In the genomic region with DNA sequence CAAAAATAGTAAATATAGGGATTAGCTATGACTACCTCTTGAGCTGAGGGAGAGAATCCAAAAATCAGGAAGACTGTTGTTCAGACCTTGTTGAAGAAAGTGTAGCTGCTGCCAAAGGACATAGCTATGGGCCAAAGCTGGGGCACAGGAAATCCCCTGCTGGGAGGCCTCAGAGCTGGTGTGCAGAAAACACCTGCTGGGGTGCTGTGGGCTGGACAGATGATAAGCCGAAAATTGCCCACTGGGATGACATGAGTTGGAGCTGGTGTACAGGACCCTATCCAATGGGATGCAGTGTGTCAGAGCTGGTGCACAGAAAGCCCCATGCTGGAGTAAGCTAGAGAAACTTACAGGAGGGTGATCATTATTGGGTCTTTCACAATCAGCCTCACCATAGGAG, we compare ENCODE assay signal across 27 cellular contexts.
DNase-seq lines count a peak whose midpoint lies in the region; ATAC-seq, FAIRE-seq and TF ChIP-seq lines count a peak whose summit lies in the region.
"Had no signal": no experiment of that assay in that cellular context is flagged by ENCODE, and none has a peak within 500 bp of the region (broad histone marks: within the 10 kb centered on the region; RNA-seq: fewer than 3 reads in every experiment).

No MANE protein-coding gene starts in this region.

- TF ChIP-seq RAD21 in GM12878 (IDR thresholded peaks at IDR 0.05; ENCODE audit: insufficient read depth, low read depth, low read length): no peak

- no peak overlapping the region for H2AFZ ChIP-seq in GM12878 (ENCODE audit: control insufficient read depth, low read depth, low read length)
- H2AFZ ChIP-seq in neural progenitor cell (replicated peaks): no peak overlapping the region

- SMC1A ChIA-PET in GM12878 (lab: Charles Lee; ENCODE audit: uncharacterized antibody, unreplicated experiment): interaction anchor here (0.6 kb wide), 1 partner anchor 430 kb away, joined by 3 read pairs; no protein-coding TSS in a partner anchor

- no peaks in the 10 kb centered on the region for H3K36me3 ChIP-seq in GM12878 (ENCODE audit: control insufficient read depth in 2 of 2, insufficient read depth in 2 of 2, low read length in 1 of 2)
- H3K36me3 ChIP-seq in neural progenitor cell: peaks cover 5% of the 10 kb centered on the region
- H3K36me3 ChIP-seq: BE2C had no signal

- no peak for TF ChIP-seq POLR2A in GM12878 (IDR thresholded peaks at IDR 0.05; ENCODE audit: low read depth, low read length)

- H3K9me3 ChIP-seq in GM12878 (replicated peaks; ENCODE audit: control insufficient read depth, insufficient read depth, low read length) (no peaks in the 10 kb centered on the region), neural progenitor cell (ENCODE audit: low read depth) (no peaks in the 10 kb centered on the region)
- H3K9me3 ChIP-seq: BE2C; BLaER1 treated with 17β-estradiol and CSF1 and Interleukin-3, amounts not matched to agents 10 nM and 100 nM had no signal

- no peak overlapping the region for H3K27ac ChIP-seq in GM12878 (ENCODE audit: control insufficient read depth, insufficient read depth)
- H3K27ac ChIP-seq in neural progenitor cell: no peak overlapping the region
- H3K27ac ChIP-seq: 22Rv1; BLaER1 treated with 17β-estradiol and CSF1 and Interleukin-3, amounts not matched to agents 10 nM and 100 nM had no signal

- no peak for TF ChIP-seq CTCF in GM12878 (IDR thresholded peaks at IDR 0.05 in 2 of 3, conservative IDR thresholded peaks at IDR 0.05 in 1 of 3; ENCODE audit: control insufficient read depth in 2 of 3, extremely low read depth in 1 of 3, insufficient read depth in 1 of 3, low read depth in 3 of 3, low read length in 3 of 3)
- no peak for TF ChIP-seq CTCF in neural progenitor cell (IDR thresholded peaks at IDR 0.05)
- TF ChIP-seq CTCF in progenitor cell of endocrine pancreas (IDR thresholded peaks at IDR 0.05; ENCODE audit: unreplicated experiment): no peak

- H3K79me2 ChIP-seq in GM12878 (ENCODE audit: control insufficient read depth, insufficient read depth, low read length) (no peaks in the 10 kb centered on the region), neural progenitor cell (ENCODE audit: low read depth) (no peaks in the 10 kb centered on the region)

- H3K27ac Mint-ChIP-seq in neural progenitor cell (no peak overlapping the region), progenitor cell of endocrine pancreas (no peak overlapping the region)
- H3K27ac Mint-ChIP-seq: CD14-positive monocyte; CD4-positive, alpha-beta T cell had no signal

- H3K9me3 Mint-ChIP-seq in neural progenitor cell (no peaks in the 10 kb centered on the region), progenitor cell of endocrine pancreas (ENCODE audit: low read depth) (no peaks in the 10 kb centered on the region)
- H3K9me3 Mint-ChIP-seq: CD14-positive monocyte; CD4-positive, alpha-beta T cell; CD8-positive, alpha-beta memory T cell had no signal

- H4K20me1 ChIP-seq in GM12878 (ENCODE audit: control insufficient read depth, insufficient read depth): no peaks in the 10 kb centered on the region
- H4K20me1 ChIP-seq in neural progenitor cell (ENCODE audit: low read depth): no peaks in the 10 kb centered on the region
- H4K20me1 ChIP-seq: BLaER1 treated with 17β-estradiol and CSF1 and Interleukin-3, amounts not matched to agents 10 nM and 100 nM had no signal

- no peaks in the 10 kb centered on the region for H3F3A ChIP-seq in neural progenitor cell (ENCODE audit: low read depth)

- CTCF ChIA-PET in GM12878 (lab: Yijun Ruan, JAX): interaction anchor here (0.6 kb wide), 1 partner anchor 226 kb away, joined by 3 read pairs; no protein-coding TSS in a partner anchor

- H3K4me3 ChIP-seq in GM12878 (no peak overlapping the region), neural progenitor cell (no peak overlapping the region)
- H3K4me3 ChIP-seq: BLaER1 treated with 17β-estradiol and CSF1 and Interleukin-3, amounts not matched to agents 10 nM and 100 nM had no signal

- H3K4me1 Mint-ChIP-seq in neural progenitor cell: peaks cover 16% of the 10 kb centered on the region
- peaks cover 2% of the 10 kb centered on the region for H3K4me1 Mint-ChIP-seq in progenitor cell of endocrine pancreas (ENCODE audit: low read depth)
- H3K4me1 Mint-ChIP-seq: CD14-positive monocyte; CD8-positive, alpha-beta memory T cell had no signal

- intact Hi-C loops in GM12878 (cut with micrococcal nuclease; ENCODE audit: unreplicated experiment): no loop called here
- intact Hi-C loops in left cardiac atrium (cut with DNase I): no loop called here

- H3K36me3 Mint-ChIP-seq in neural progenitor cell (peaks cover 3% of the 10 kb centered on the region), progenitor cell of endocrine pancreas (ENCODE audit: insufficient read depth) (peaks cover 3% of the 10 kb centered on the region)
- H3K36me3 Mint-ChIP-seq: CD14-positive monocyte had no signal

- ATAC-seq in GM12878: peak; percentile 57
- ATAC-seq in left cardiac atrium: no peak

- no peak for TF ChIP-seq EP300 in GM12878 (IDR thresholded peaks at IDR 0.05; ENCODE audit: borderline replicate concordance in 1 of 2, control insufficient read depth in 1 of 2, low read depth in 2 of 2, low read length in 2 of 2)

- peak; percentile 24 for DNase-seq in NCI-H82 (lab: John Stamatoyannopoulos, UW)
- DNase-seq in NCI-H82 treated with DMSO at 0.1 percent for 48 hours (lab: John Stamatoyannopoulos, UW; ENCODE audit: unreplicated experiment): no peak
- DNase-seq in GM12878 (ENCODE audit: low read depth, low spot score): no peak
- no peak for DNase-seq in neural progenitor cell (ENCODE audit: low spot score)
- DNase-seq in cerebellar nuclear complex (lab: John Stamatoyannopoulos, UW): no peak
- DNase-seq in progenitor cell of endocrine pancreas (ENCODE audit: low spot score, unreplicated experiment): no peak
- DNase-seq in left cardiac atrium: no peak
- no peak for DNase-seq in NOMO-1 (lab: John Stamatoyannopoulos, UW; ENCODE audit: unreplicated experiment in 2 of 2)
- DNase-seq: ACHN; AML-193; BE2C; CD4-positive, alpha-beta T cell; CD8-positive, alpha-beta memory T cell; DMS 273 treated with DMSO at 0.1 percent for 48 hours; DMS79; EL; GDM1; H7; HCEC 1CT had no signal

- H3K9ac ChIP-seq in GM12878 (ENCODE audit: control insufficient read depth, insufficient read depth, low read length) (no peak overlapping the region), neural progenitor cell (no peak overlapping the region)
- H3K9ac ChIP-seq: BLaER1 treated with 17β-estradiol and CSF1 and Interleukin-3, amounts not matched to agents 10 nM and 100 nM had no signal

- no peak for FAIRE-seq in GM12878 (lab: Jason Lieb, UNC)
- FAIRE-seq: A204.1, D721Med, GM12891, GM18507, H1 had no signal

- RAD21 ChIA-PET in GM12878 (lab: Charles Lee; ENCODE audit: unreplicated experiment): no interaction called here

- H3K4me1 ChIP-seq in GM12878 (ENCODE audit: control insufficient read depth, insufficient read depth, low read length) (no peaks in the 10 kb centered on the region), neural progenitor cell (peaks cover 19% of the 10 kb centered on the region)
- H3K4me1 ChIP-seq: BE2C; BLaER1 treated with 17β-estradiol and CSF1 and Interleukin-3, amounts not matched to agents 10 nM and 100 nM had no signal

- H3K27me3 ChIP-seq in GM12878 (replicated peaks in 1 of 2; ENCODE audit: control insufficient read depth in 2 of 2, insufficient read depth in 2 of 2, low read length in 1 of 2) (no peaks in the 10 kb centered on the region), neural progenitor cell (no peaks in the 10 kb centered on the region)
- H3K27me3 ChIP-seq: BE2C; BLaER1 treated with 17β-estradiol and CSF1 and Interleukin-3, amounts not matched to agents 10 nM and 100 nM had no signal

- no peaks in the 10 kb centered on the region for H3K27me3 Mint-ChIP-seq in neural progenitor cell (ENCODE audit: insufficient read depth, low read depth)
- no peaks in the 10 kb centered on the region for H3K27me3 Mint-ChIP-seq in progenitor cell of endocrine pancreas
- H3K27me3 Mint-ChIP-seq: CD4-positive, alpha-beta T cell; CD8-positive, alpha-beta memory T cell had no signal

- WGBS in GM12878 (ENCODE audit: insufficient coverage, insufficient replicate concordance, low lambda C conversion rate, missing lambda C conversion rate): 63% methylated on average over 1 of the region's 1 CpG

- no peak overlapping the region for H3K4me3 Mint-ChIP-seq in neural progenitor cell
- no peak overlapping the region for H3K4me3 Mint-ChIP-seq in progenitor cell of endocrine pancreas (ENCODE audit: low read depth)
- H3K4me3 Mint-ChIP-seq: CD14-positive monocyte; CD4-positive, alpha-beta T cell; CD8-positive, alpha-beta memory T cell had no signal

- POLR2A ChIA-PET in GM12878 (lab: Charles Lee): interaction anchor here (0.6 kb wide), 1 partner anchor 1895 kb away, joined by 3 read pairs; no protein-coding TSS in a partner anchor

- H3K4me2 ChIP-seq in GM12878 (ENCODE audit: control insufficient read depth, insufficient read depth) (no peak overlapping the region), neural progenitor cell (peak overlapping the region; percentile 7)
- H3K4me2 ChIP-seq: BLaER1 treated with 17β-estradiol and CSF1 and Interleukin-3, amounts not matched to agents 10 nM and 100 nM had no signal

- in situ Hi-C loops in GM12878 (cut with MboI): no loop called here

- BruUV-seq in GM12878 (replicated peaks; lab: Mats Ljungman, UMichigan): no TSS peak

TF ChIP-seq in GM12878, 131 proteins besides CTCF, POLR2A, EP300 and RAD21:
- TF ChIP-seq POU2F2 (IDR thresholded peaks at IDR 0.05; ENCODE audit: borderline replicate concordance, low read depth, low read length) (no peak), ETV6 (conservative IDR thresholded peaks at IDR 0.05 in 1 of 2, IDR thresholded peaks at IDR 0.05 in 1 of 2; ENCODE audit: borderline replicate concordance in 1 of 2, low read depth in 1 of 2) (no peak), YBX1 (IDR thresholded peaks at IDR 0.05) (no peak)
